ENCODE assay signal across 13 cellular contexts in the genomic region with DNA sequence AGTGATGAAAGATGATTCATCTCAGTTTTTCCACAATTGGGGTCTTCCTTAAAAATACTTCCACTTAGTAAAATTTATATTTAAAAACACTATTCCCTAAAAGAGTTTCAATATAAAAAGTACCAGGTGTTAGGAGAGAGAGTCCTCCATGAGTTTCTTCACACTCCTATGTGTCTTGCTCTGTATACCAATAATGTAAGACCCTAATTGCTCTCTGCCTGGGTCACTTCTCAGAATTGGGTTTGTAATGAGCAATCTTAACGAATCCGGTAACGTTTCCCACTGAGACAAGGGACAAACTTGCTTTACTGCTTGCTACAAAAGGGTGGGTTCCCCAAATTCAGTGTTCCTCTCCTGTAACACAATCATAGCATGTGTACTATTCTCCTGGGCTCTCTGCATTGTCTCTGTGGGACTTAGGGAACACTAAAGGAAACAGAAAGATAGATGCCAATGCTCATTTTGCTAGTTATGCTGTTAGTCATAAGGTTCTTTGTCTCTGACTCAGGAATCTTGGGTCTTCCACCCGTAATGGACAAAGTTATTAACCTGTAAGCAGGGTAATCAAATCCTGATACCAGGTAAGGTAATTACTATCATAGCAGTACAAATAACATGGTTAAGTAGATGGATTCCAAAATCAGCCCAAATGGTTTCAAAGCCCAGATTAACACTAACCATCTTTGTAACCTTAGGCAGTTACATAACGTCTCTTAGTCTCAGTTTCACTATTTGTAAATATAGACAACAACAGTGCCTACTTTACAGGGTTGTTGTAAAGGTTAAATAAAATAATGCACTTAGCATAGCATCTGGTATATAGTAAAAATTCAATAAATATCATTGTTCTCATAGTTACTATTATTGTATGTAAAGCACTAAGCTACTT. TPM values are rescaled to one million over a fixed set of nuclear protein-coding genes. Genes with fewer than 3 reads are reported as not detected.
DNase-seq lines count a peak whose midpoint lies in the region; ATAC-seq and TF ChIP-seq lines count a peak whose summit lies in the region.
"Had no signal": no experiment of that assay in that cellular context is flagged by ENCODE, and none has a peak within 500 bp of the region (broad histone marks: within the 10 kb centered on the region; RNA-seq: fewer than 3 reads in every experiment).

No MANE protein-coding gene starts in this region.

- TF ChIP-seq POLR2A in thyroid gland (IDR thresholded peaks at IDR 0.05), result no peak
- TF ChIP-seq POLR2A in lower leg skin (IDR thresholded peaks at IDR 0.05), result no peak

- H3K4me1 Mint-ChIP-seq in endothelial cell (ENCODE audit: unreplicated experiment) (peaks cover 5% of the 10 kb centered on the region), T-helper 17 cell (peaks cover 16% of the 10 kb centered on the region)

- H3K36me3 Mint-ChIP-seq in activated naive CD4-positive, alpha-beta T cell treated with anti-CD3 and anti-CD28 coated beads, Interleukin-2, amount 50 U/mL, for 72 hours, result no peaks in the 10 kb centered on the region
- H3K36me3 Mint-ChIP-seq in endothelial cell (ENCODE audit: low read depth, unreplicated experiment) (peaks cover 24% of the 10 kb centered on the region), T-helper 17 cell (ENCODE audit: low read depth) (peaks cover 7% of the 10 kb centered on the region)

- intact Hi-C loops in thyroid gland (cut with DNase I), result no loop called here
- intact Hi-C loops in lower leg skin (cut with DNase I; ENCODE audit: low total_unique reads), result loop anchor here (10.0 kb wide), 1 partner anchor 61 kb away; no protein-coding TSS in a partner anchor

- H3K4me3 Mint-ChIP-seq in endothelial cell (ENCODE audit: unreplicated experiment) (no peak overlapping the region), T-helper 17 cell (no peak overlapping the region)

- no peak overlapping the region for H3K4me3 ChIP-seq in thyroid gland (replicated peaks in 1 of 3)
- no peak overlapping the region for H3K4me3 ChIP-seq in lower leg skin (ENCODE audit: low read depth, poor library complexity, severe bottlenecking)

- peak; percentile 43 to 58 for ATAC-seq in activated naive CD4-positive, alpha-beta T cell treated with anti-CD3 and anti-CD28 coated beads, Interleukin-2, amount 50 U/mL, for 72 hours
- ATAC-seq in T-helper 17 cell, result no peak
- ATAC-seq in GM19455 (IDR thresholded peaks at IDR 0.05; ENCODE audit: unreplicated experiment), result no peak

- peak overlapping the region in 2 of 3 donors; percentile 17 to 18 for H3K27ac ChIP-seq in thyroid gland

- WGBS in thyroid gland, 2 donors, result 91 to 97% methylated on average over 5 of the region's 5 CpGs
- 90 to 92% methylated on average over 5 of the region's 5 CpGs for WGBS in lower leg skin, 2 donors

- DNase-seq in activated naive CD4-positive, alpha-beta T cell treated with anti-CD3 and anti-CD28 coated beads, Interleukin-2, amount 50 U/mL, for 72 hours (ENCODE audit: low spot score in 2 of 2), result no peak
- DNase-seq in activated naive CD4-positive, alpha-beta T cell (lab: John Stamatoyannopoulos, UW), result no peak
- DNase-seq in HT1080 (ENCODE audit: low read depth) (peak; percentile 33), endothelial cell (ENCODE audit: low spot score) (no peak), thyroid gland (no peak), T-helper 17 cell (no peak), lower leg skin (ENCODE audit: low spot score in 2 of 2) (no peak)
- DNase-seq: amygdala; NCI-H1092; NCI-H748 treated with DMSO at 0.1 percent for 48 hours; stimulated activated CD4-positive, alpha-beta T cell treated with anti-CD3 and anti-CD28 coated beads, Interleukin-15, amount 100 ng/mL, for 24 hours; stimulated activated naive CD4-positive, alpha-beta T cell treated with Interleukin-2 at 50 U/mL for 16 hours had no signal

- no peaks in the 10 kb centered on the region for H3K27me3 ChIP-seq in thyroid gland

- peak overlapping the region in 1 of 2 donors; percentile 15 for H3K27ac Mint-ChIP-seq in activated naive CD4-positive, alpha-beta T cell treated with anti-CD3 and anti-CD28 coated beads, Interleukin-2, amount 50 U/mL, for 72 hours
- H3K27ac Mint-ChIP-seq in endothelial cell (ENCODE audit: unreplicated experiment), result peak overlapping the region; percentile 49
- no peak overlapping the region for H3K27ac Mint-ChIP-seq in T-helper 17 cell

- TF ChIP-seq CTCF in endothelial cell (IDR thresholded peaks at IDR 0.05; ENCODE audit: unreplicated experiment), result no peak
- TF ChIP-seq CTCF in thyroid gland (IDR thresholded peaks at IDR 0.05), result no peak
- TF ChIP-seq CTCF in lower leg skin (IDR thresholded peaks at IDR 0.05), result no peak

- H3K9me3 ChIP-seq in thyroid gland, result no peaks in the 10 kb centered on the region
- H3K9me3 ChIP-seq in T-helper 17 cell (ENCODE audit: control insufficient read depth, low read length, poor library complexity, severe bottlenecking), result no peaks in the 10 kb centered on the region

- peaks cover 28 to 42% of the 10 kb centered on the region in 2 donors for H3K4me1 ChIP-seq in thyroid gland

- H3K27me3 Mint-ChIP-seq in endothelial cell (ENCODE audit: unreplicated experiment) (peaks cover 2% of the 10 kb centered on the region), T-helper 17 cell (no peaks in the 10 kb centered on the region)

- no peaks in the 10 kb centered on the region for H3K9me3 Mint-ChIP-seq in activated naive CD4-positive, alpha-beta T cell treated with anti-CD3 and anti-CD28 coated beads, Interleukin-2, amount 50 U/mL, for 72 hours
- H3K9me3 Mint-ChIP-seq in endothelial cell (ENCODE audit: unreplicated experiment), result no peaks in the 10 kb centered on the region

- H3K36me3 ChIP-seq in thyroid gland, result peaks cover 17 to 19% of the 10 kb centered on the region in 2 donors

RNA-seq across cellular contexts. Expression of a gene that starts 46.3 kb away (rescaled TPM):
- total RNA-seq in activated naive CD4-positive, alpha-beta T cell treated with anti-CD3 and anti-CD28 coated beads, Interleukin-2, amount 50 U/mL, for 72 hours, result 10 to 100 TPM; 48.7 to 51.2 TPM
- 16.3 and 29.9 TPM in 2 replicates for total RNA-seq in HT1080 (2014; rRNA removed; shearing (Covaris generic))
- 18.4 and 21.9 TPM in 2 replicates for polyA plus RNA-seq in HT1080 (2015; cell fraction: cytosol; rRNA removed)
- polyA plus RNA-seq in HT1080 (2015; cell fraction: nucleus; rRNA removed), result 50.3 and 51.9 TPM in 2 replicates
- 73.3 TPM for total RNA-seq in endothelial cell (ENCODE audit: unreplicated experiment)
- 100 to 1,000 TPM; 107 to 198 (median 116) TPM for total RNA-seq in thyroid gland
- 10 to 100 TPM; 90.5 to 95.5 TPM for total RNA-seq in T-helper 17 cell
- 10 to 100 TPM; 58.1 to 68.4 (median 65.8) TPM for total RNA-seq in lower leg skin

Comparison
In these comparisons a context has a peak if more than half of its experiments do, and no peak if none do; other contexts are left out.
1. ATAC-seq: peak in activated naive CD4-positive, alpha-beta T cell treated with anti-CD3 and anti-CD28 coated beads, Interleukin-2, amount 50 U/mL, for 72 hours (2 of 2); none in T-helper 17 cell (single experiment) and GM19455 (single experiment).